ENCODE assay signal across 8 cellular contexts in the genomic region with DNA sequence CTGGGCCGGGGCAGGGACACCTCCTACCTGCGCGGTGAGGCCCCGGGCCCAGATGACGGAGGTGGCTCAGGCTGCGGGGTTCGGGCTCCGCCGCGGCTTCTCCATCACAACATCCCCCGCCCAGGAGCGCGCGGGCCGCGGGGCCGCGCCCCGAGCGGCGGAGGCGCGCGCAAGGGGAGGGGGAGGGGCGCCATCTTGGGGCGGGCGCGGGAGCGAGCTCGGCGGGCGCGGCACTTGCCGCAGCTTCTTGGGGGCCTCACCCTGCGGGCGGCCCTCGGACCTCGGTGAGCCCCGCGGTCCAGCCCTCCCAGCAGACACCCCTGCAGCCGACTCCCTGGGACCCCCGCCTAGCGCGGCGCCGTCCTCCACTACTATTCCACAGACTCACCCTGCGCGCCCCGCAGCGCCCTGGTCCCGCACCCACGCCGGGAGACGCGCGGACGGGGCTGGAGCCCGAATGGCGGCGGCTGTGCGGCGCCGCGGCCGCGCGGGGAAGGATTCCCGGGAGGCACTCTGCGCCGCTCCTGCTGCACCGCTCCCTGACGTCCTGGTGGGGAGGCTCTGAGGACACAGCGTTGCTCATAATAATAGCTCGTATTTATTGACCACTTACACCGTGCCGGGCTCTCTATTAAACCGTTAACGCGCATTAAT. TPM values are rescaled to one million over a fixed set of nuclear protein-coding genes. Genes with fewer than 3 reads are reported as not detected.
DNase-seq lines count a peak whose midpoint lies in the region; ATAC-seq lines count a peak whose summit lies in the region.

Gene APBB1, minus strand, starts transcription at position 137 of the 654 bp plus-strand sequence. CDS start 7,747 bp downstream, outside the sequence.

- peak; percentile 52 for ATAC-seq in HG02763 (IDR thresholded peaks at IDR 0.05; ENCODE audit: unreplicated experiment)
- peak; percentile 73 to 76 for ATAC-seq in activated T-cell treated with anti-CD3 and anti-CD28 coated beads, Interleukin-2, amount 50 U/mL, for 72 hours (replicated peaks in 1 of 2)
- peak; percentile 84 for ATAC-seq in esophagus mucosa

- H3K36me3 ChIP-seq in NT2/D1 (ENCODE audit: insufficient read depth, insufficient read length, low read length) (no peaks in the 10 kb centered on the region), muscle layer of colon (ENCODE audit: insufficient read depth, low read length) (no peaks in the 10 kb centered on the region)

- H3K36me3 Mint-ChIP-seq in activated T-cell treated with anti-CD3 and anti-CD28 coated beads, Interleukin-2, amount 50 U/mL, for 72 hours (ENCODE audit: insufficient read depth in 2 of 2) = peaks cover 0 to 1% of the 10 kb centered on the region in 2 donors

- H3K4me3 Mint-ChIP-seq in activated T-cell treated with anti-CD3 and anti-CD28 coated beads, Interleukin-2, amount 50 U/mL, for 72 hours = peak within 1 kb of the TSS; percentile 79 to 86

- H3K9me3 Mint-ChIP-seq in activated T-cell treated with anti-CD3 and anti-CD28 coated beads, Interleukin-2, amount 50 U/mL, for 72 hours = peaks cover 0 to 1% of the 10 kb centered on the region in 2 donors

- H3K4me1 Mint-ChIP-seq in activated T-cell treated with anti-CD3 and anti-CD28 coated beads, Interleukin-2, amount 50 U/mL, for 72 hours (ENCODE audit: low read depth) = peaks cover 9% of the 10 kb centered on the region

- peak within 1 kb of the TSS; percentile 93 for H3K27ac ChIP-seq in muscle layer of colon (ENCODE audit: low read depth, low read length)

- H3K9me3 ChIP-seq in NT2/D1 (ENCODE audit: insufficient read depth, low read length) (no peaks in the 10 kb centered on the region), muscle layer of colon (ENCODE audit: low read length) (no peaks in the 10 kb centered on the region)

- peak within 1 kb of the TSS; percentile 47 for H3K27ac Mint-ChIP-seq in activated T-cell treated with anti-CD3 and anti-CD28 coated beads, Interleukin-2, amount 50 U/mL, for 72 hours

- H3K27me3 Mint-ChIP-seq in activated T-cell treated with anti-CD3 and anti-CD28 coated beads, Interleukin-2, amount 50 U/mL, for 72 hours (ENCODE audit: low read depth) = peaks cover 20% of the 10 kb centered on the region

- H3K27me3 ChIP-seq in NT2/D1 (ENCODE audit: insufficient read depth, insufficient read length) = peaks cover 30% of the 10 kb centered on the region
- H3K27me3 ChIP-seq in muscle layer of colon (ENCODE audit: control insufficient read depth in 1 of 2, insufficient read depth in 2 of 2, low read length in 2 of 2) = no peaks in the 10 kb centered on the region

- H3K4me1 ChIP-seq in NT2/D1 (ENCODE audit: insufficient read depth, insufficient read length) (peaks cover 3% of the 10 kb centered on the region), muscle layer of colon (ENCODE audit: insufficient read depth, low read length) (peaks cover 31% of the 10 kb centered on the region)

- H3K9ac ChIP-seq in NT2/D1 (ENCODE audit: insufficient read length, low read depth) = peak within 1 kb of the TSS; percentile 86
- peak within 1 kb of the TSS; percentile 55 for H3K9ac ChIP-seq in muscle layer of colon (ENCODE audit: low read length)

- no peak for DNase-seq in NT2/D1 (ENCODE audit: low read depth, low spot score)
- DNase-seq in activated T-cell treated with anti-CD3 and anti-CD28 coated beads, Interleukin-2, amount 50 U/mL, for 72 hours = peak; percentile 73 to 83
- DNase-seq in stimulated activated CD8-positive, alpha-beta memory T cell treated with anti-CD3 and anti-CD28 coated beads, Interleukin-4, amount 100 ng/mL, for 48 hours = peak; percentile 77
- DNase-seq in cortex of kidney (lab: John Stamatoyannopoulos, UW) = no peak

- peak within 1 kb of the TSS; percentile 88 for H3K4me3 ChIP-seq in GM08714 (ENCODE audit: low read length)
- H3K4me3 ChIP-seq in NT2/D1 (ENCODE audit: insufficient read length, low read depth) = peak within 1 kb of the TSS; percentile 76
- H3K4me3 ChIP-seq in muscle layer of colon (ENCODE audit: low read depth in 1 of 2, low read length in 2 of 2) = peak within 1 kb of the TSS; percentile 52 to 69

RNA-seq across cellular contexts. Expression of gene APBB1, which starts in this region (rescaled TPM):
- total RNA-seq in activated T-cell treated with anti-CD3 and anti-CD28 coated beads, Interleukin-2, amount 50 U/mL, for 72 hours = 10 to 100 TPM; 42.0 to 63.8 TPM
- total RNA-seq in esophagus mucosa = 2.6 TPM

Comparison
In these comparisons a context has a peak if more than half of its experiments do, and no peak if none do; other contexts are left out.
1. RNA of gene APBB1 (total RNA-seq): 42.0 to 63.8 TPM in activated T-cell treated with anti-CD3 and anti-CD28 coated beads, Interleukin-2, amount 50 U/mL, for 72 hours; 2.6 TPM in esophagus mucosa (single experiment); every median in the first group is over 10 times any median in the second.
2. DNase-seq: peak in activated T-cell treated with anti-CD3 and anti-CD28 coated beads, Interleukin-2, amount 50 U/mL, for 72 hours (2 of 2) and stimulated activated CD8-positive, alpha-beta memory T cell treated with anti-CD3 and anti-CD28 coated beads, Interleukin-4, amount 100 ng/mL, for 48 hours (single experiment); none in NT2/D1 (single experiment) and cortex of kidney (single experiment).
3. Peak in every context shown above with its lines, with median percentiles within 50 percentile points of each other: H3K4me3 ChIP-seq and ATAC-seq.